18 cellular contexts compared by ENCODE assay signal in genomic region chr5:173310296-173310769, GRCh38. TPM values are rescaled to one million over a fixed set of nuclear protein-coding genes. Genes with fewer than 3 reads are reported as not detected.
DNase-seq lines count a peak whose midpoint lies in the region; ATAC-seq and TF ChIP-seq lines count a peak whose summit lies in the region.
"Had no signal": no experiment of that assay in that cellular context is flagged by ENCODE, and none has a peak within 500 bp of the region (broad histone marks: within the 10 kb centered on the region; RNA-seq: fewer than 3 reads in every experiment).

No MANE protein-coding gene starts in this region.

- 81% methylated on average over 6 of the region's 6 CpGs for WGBS in hepatocyte (ENCODE audit: low lambda C conversion rate, missing lambda C conversion rate)
- WGBS in sigmoid colon, 2 donors: 62 to 70% methylated on average over 6 of the region's 6 CpGs

- no peaks in the 10 kb centered on the region for H3K9me2 ChIP-seq in hepatocyte (replicated peaks; ENCODE audit: insufficient read depth)

- H2AFZ ChIP-seq in hepatocyte: no peak overlapping the region
- H2AFZ ChIP-seq: GM23338 had no signal

- H3K4me2 ChIP-seq in hepatocyte: no peak overlapping the region
- H3K4me2 ChIP-seq: GM23338 had no signal

- H3K36me3 ChIP-seq in left ventricle myocardium inferior (no peaks in the 10 kb centered on the region), hepatocyte (replicated peaks; ENCODE audit: insufficient read depth, low read depth) (no peaks in the 10 kb centered on the region), sigmoid colon (no peaks in the 10 kb centered on the region)
- H3K36me3 ChIP-seq: heart left ventricle, Peyer's patch had no signal

- H3K27ac ChIP-seq in left ventricle myocardium inferior (replicated peaks): peak overlapping the region; percentile 57
- peak overlapping the region; percentile 55 for H3K27ac ChIP-seq in hepatocyte
- H3K27ac ChIP-seq in sigmoid colon: peak overlapping the region; percentile 72 to 84 (median 76)

- no peak overlapping the region for H3K4me3 ChIP-seq in left ventricle myocardium inferior
- no peak overlapping the region for H3K4me3 ChIP-seq in hepatocyte
- H3K4me3 ChIP-seq in sigmoid colon: no peak overlapping the region
- H3K4me3 ChIP-seq: GM23338, mucosa of descending colon, Peyer's patch, testis had no signal

- TF ChIP-seq POLR2A in sigmoid colon (IDR thresholded peaks at IDR 0.05): no peak

- H3K9me3 ChIP-seq in left ventricle myocardium inferior (replicated peaks): peaks cover 7% of the 10 kb centered on the region
- H3K9me3 ChIP-seq in hepatocyte (ENCODE audit: low read depth): no peaks in the 10 kb centered on the region
- H3K9me3 ChIP-seq in sigmoid colon: no peaks in the 10 kb centered on the region
- H3K9me3 ChIP-seq: Peyer's patch, testis had no signal

- TF ChIP-seq CTCF in left ventricle myocardium inferior (IDR thresholded peaks at IDR 0.05; ENCODE audit: borderline replicate concordance) (no peak), hepatocyte (IDR thresholded peaks at IDR 0.05; ENCODE audit: poor library complexity) (no peak), sigmoid colon (IDR thresholded peaks at IDR 0.05) (no peak)

- no peaks in the 10 kb centered on the region for H3K79me2 ChIP-seq in hepatocyte

- DNase-seq in left ventricle myocardium inferior (no peak), Right ventricle myocardium inferior (ENCODE audit: missing footprints) (no peak), hepatocyte (ENCODE audit: low spot score) (no peak), sigmoid colon (no peak), glomerular visceral epithelial cell (ENCODE audit: extremely low spot score) (no peak), NCI-H524 (lab: John Stamatoyannopoulos, UW) (no peak)
- DNase-seq in stimulated activated naive CD4-positive, alpha-beta T cell (lab: John Stamatoyannopoulos, UW): no peak
- DNase-seq: EL; mucosa of descending colon; NCI-H187 treated with DMSO at 0.1 percent for 48 hours; NCI-H526 treated with DMSO at 0.1 percent for 48 hours; Peyer's patch; stimulated activated CD4-positive, alpha-beta T cell treated with anti-CD3 and anti-CD28 coated beads, Interleukin-1b, Interleukin-23, amount 100 ng/mL, for 48 hours had no signal

- H3K4me1 ChIP-seq in left ventricle myocardium inferior (peaks cover 23% of the 10 kb centered on the region), hepatocyte (ENCODE audit: insufficient read depth) (peaks cover 8% of the 10 kb centered on the region), sigmoid colon (peaks cover 0 to 31% (median 25%) of the 10 kb centered on the region in 4 donors)

- intact Hi-C loops in left ventricle myocardium inferior (cut with micrococcal nuclease): no loop called here
- intact Hi-C loops in Right ventricle myocardium inferior (cut with DNase I): no loop called here
- intact Hi-C loops in sigmoid colon (cut with DNase I): loop anchor here (10.0 kb wide), 1 partner anchor 574 kb away; the partner anchor contains the start of gene CPEB4

- no peaks in the 10 kb centered on the region for H4K20me1 ChIP-seq in hepatocyte (ENCODE audit: insufficient read depth, poor library complexity, severe bottlenecking)

- H3K27me3 ChIP-seq in left ventricle myocardium inferior (ENCODE audit: low read depth) (no peaks in the 10 kb centered on the region), hepatocyte (no peaks in the 10 kb centered on the region), sigmoid colon (no peaks in the 10 kb centered on the region)
- H3K27me3 ChIP-seq: heart left ventricle, Peyer's patch, testis had no signal

- TF ChIP-seq EP300 in sigmoid colon (IDR thresholded peaks at IDR 0.05): no peak

- no peak for ATAC-seq in Right ventricle myocardium inferior
- no peak for ATAC-seq in GM19324 (IDR thresholded peaks at IDR 0.05; ENCODE audit: low FRiP score, unreplicated experiment)
- ATAC-seq: GM23338, mucosa of descending colon, WTC11 had no signal

RNA-seq across cellular contexts. Expression of gene STC2, which starts 17.9 kb away (rescaled TPM):
- total RNA-seq in left ventricle myocardium inferior: 12.4 TPM
- total RNA-seq in Right ventricle myocardium inferior: 10.4 TPM
- 26.6 and 28.6 TPM in 2 replicates for total RNA-seq in hepatocyte
- 27.8 and 38.8 TPM in 2 replicates for polyA plus RNA-seq in hepatocyte
- total RNA-seq in sigmoid colon: 10 to 100 TPM in 3 of 4 donors, 1 to 10 TPM in 1; 9.9 to 40.7 (median 20.9) TPM
- 1 to 10 TPM in 1 of 3 donors, not detected in 2; 3.3 TPM for polyA plus RNA-seq in sigmoid colon
